In genomic region chr7:137445998-137446397, GRCh38 we compare ENCODE assay signal across 19 cellular contexts.
"Had no signal": no experiment of that assay in that cellular context is flagged by ENCODE, and none has a peak within 500 bp of the region (broad histone marks: within the 10 kb centered on the region; RNA-seq: fewer than 3 reads in every experiment).

No MANE protein-coding gene starts in this region.

- H3K36me3 Mint-ChIP-seq: activated naive CD8-positive, alpha-beta T cell treated with anti-CD3 and anti-CD28 coated beads, Interleukin-2, amount 10 ng/mL, durations not matched to agents 7 days and 5 days; T-cell had no signal

- ATAC-seq: activated CD8-positive, alpha-beta T cell treated with anti-CD3 and anti-CD28 coated beads for 36 hours; activated T-helper 17 cell treated with anti-CD3 and anti-CD28 coated beads, Interleukin-2, amount 50 U/mL, for 72 hours; left lung; stimulated activated naive CD8-positive, alpha-beta T cell treated with anti-CD3 and anti-CD28 coated beads, Interleukin-15, amount 100 ng/mL, for 72 hours; T-cell had no signal

- H3K9me3 Mint-ChIP-seq: activated CD4-positive, alpha-beta T cell treated with anti-CD3 and anti-CD28 coated beads, Interleukin-2, amount 10 ng/mL, durations not matched to agents 24 days and 14 days; activated CD8-positive, alpha-beta T cell treated with anti-CD3 and anti-CD28 coated beads for 36 hours; activated naive CD8-positive, alpha-beta T cell treated with anti-CD3 and anti-CD28 coated beads, Interleukin-2, amount 10 ng/mL, durations not matched to agents 7 days and 5 days; activated T-helper 17 cell treated with anti-CD3 and anti-CD28 coated beads, Interleukin-2, amount 50 U/mL, for 72 hours; stimulated activated naive CD8-positive, alpha-beta T cell treated with anti-CD3 and anti-CD28 coated beads, Interleukin-15, amount 100 ng/mL, for 72 hours; T-cell had no signal

- H3K27me3 ChIP-seq: left lung had no signal

- H3K4me1 ChIP-seq: left lung had no signal

- H3K4me3 Mint-ChIP-seq: activated CD4-positive, alpha-beta T cell treated with anti-CD3 and anti-CD28 coated beads, Interleukin-2, amount 10 ng/mL, durations not matched to agents 24 days and 14 days; activated CD8-positive, alpha-beta T cell treated with anti-CD3 and anti-CD28 coated beads for 36 hours; activated naive CD8-positive, alpha-beta T cell treated with anti-CD3 and anti-CD28 coated beads, Interleukin-2, amount 10 ng/mL, durations not matched to agents 7 days and 5 days; activated T-helper 17 cell treated with anti-CD3 and anti-CD28 coated beads, Interleukin-2, amount 50 U/mL, for 72 hours; brain; stimulated activated naive CD8-positive, alpha-beta T cell treated with anti-CD3 and anti-CD28 coated beads, Interleukin-15, amount 100 ng/mL, for 72 hours; T-cell had no signal

- H3K27ac Mint-ChIP-seq: activated CD4-positive, alpha-beta T cell treated with anti-CD3 and anti-CD28 coated beads, Interleukin-2, amount 10 ng/mL, durations not matched to agents 24 days and 14 days; activated CD8-positive, alpha-beta T cell treated with anti-CD3 and anti-CD28 coated beads for 36 hours; activated naive CD8-positive, alpha-beta T cell treated with anti-CD3 and anti-CD28 coated beads, Interleukin-2, amount 10 ng/mL, durations not matched to agents 7 days and 5 days; activated T-helper 17 cell treated with anti-CD3 and anti-CD28 coated beads, Interleukin-2, amount 50 U/mL, for 72 hours; brain; progenitor cell of endocrine pancreas; stimulated activated naive CD8-positive, alpha-beta T cell treated with anti-CD3 and anti-CD28 coated beads, Interleukin-15, amount 100 ng/mL, for 72 hours; T-cell had no signal

- H3K27ac ChIP-seq: left lung, skin epidermis had no signal

- H3K4me1 Mint-ChIP-seq: activated CD4-positive, alpha-beta T cell treated with anti-CD3 and anti-CD28 coated beads, Interleukin-2, amount 10 ng/mL, durations not matched to agents 24 days and 14 days; activated naive CD8-positive, alpha-beta T cell treated with anti-CD3 and anti-CD28 coated beads, Interleukin-2, amount 10 ng/mL, durations not matched to agents 7 days and 5 days; activated T-helper 17 cell treated with anti-CD3 and anti-CD28 coated beads, Interleukin-2, amount 50 U/mL, for 72 hours; stimulated activated naive CD8-positive, alpha-beta T cell treated with anti-CD3 and anti-CD28 coated beads, Interleukin-15, amount 100 ng/mL, for 72 hours; T-cell had no signal

- H3K27me3 Mint-ChIP-seq: activated CD4-positive, alpha-beta T cell treated with anti-CD3 and anti-CD28 coated beads, Interleukin-2, amount 10 ng/mL, durations not matched to agents 24 days and 14 days; brain; progenitor cell of endocrine pancreas had no signal

- H3K4me3 ChIP-seq: coronary artery, left lung, skin epidermis had no signal

- H3K9me3 ChIP-seq: left lung had no signal

- H3K36me3 ChIP-seq: left lung had no signal

- DNase-seq: activated CD4-positive, alpha-beta T cell treated with anti-CD3 and anti-CD28 coated beads, Interleukin-2, amount 10 ng/mL, durations not matched to agents 24 days and 14 days; activated CD8-positive, alpha-beta T cell treated with anti-CD3 and anti-CD28 coated beads for 36 hours; activated naive CD4-positive, alpha-beta T cell; activated naive CD8-positive, alpha-beta T cell treated with anti-CD3 and anti-CD28 coated beads, Interleukin-2, amount 10 ng/mL, durations not matched to agents 7 days and 5 days; activated T-cell treated with anti-CD3 and anti-CD28 coated beads, Interleukin-2, amount 50 U/mL, for 1 hour; amygdala; foreskin fibroblast; hypothalamus; islet precursor cell; left lung; occipital lobe; stimulated activated naive CD8-positive, alpha-beta T cell treated with anti-CD3 and anti-CD28 coated beads, Interleukin-15, amount 100 ng/mL, for 72 hours; T-cell; trophoblast cell had no signal
